In genomic region chr6:31764239-31764638, GRCh38 we compare ENCODE assay signal across 1 cellular context.
TF ChIP-seq lines count a peak whose summit lies in the region.

No MANE protein-coding gene starts in this region.

TF ChIP-seq in WTC11, 78 proteins besides CTCF, POLR2A, EP300 and RAD21 (continued from another document):
- TF ChIP-seq ZSCAN18 (CRISPR knock-in tag; IDR thresholded peaks at IDR 0.05) (no peak), ZNF671 (CRISPR knock-in tag; IDR thresholded peaks at IDR 0.05) (no peak), SMAD3 (CRISPR knock-in tag; IDR thresholded peaks at IDR 0.05; ENCODE audit: borderline replicate concordance) (no peak), ZNF138 (CRISPR knock-in tag; conservative IDR thresholded peaks at IDR 0.05) (no peak), ATF3 (CRISPR knock-in tag; conservative IDR thresholded peaks at IDR 0.05) (no peak), RELA (CRISPR knock-in tag; IDR thresholded peaks at IDR 0.05; ENCODE audit: borderline replicate concordance) (no peak), CBFB (CRISPR knock-in tag; IDR thresholded peaks at IDR 0.05; ENCODE audit: low read depth) (no peak), MYBL2 (CRISPR knock-in tag; IDR thresholded peaks at IDR 0.05) (no peak), ZNF416 (CRISPR knock-in tag; IDR thresholded peaks at IDR 0.05) (no peak), MLX (CRISPR knock-in tag; IDR thresholded peaks at IDR 0.05) (no peak), ZNF219 (CRISPR knock-in tag; IDR thresholded peaks at IDR 0.05; ENCODE audit: borderline replicate concordance) (no peak), NFATC4 (CRISPR knock-in tag; IDR thresholded peaks at IDR 0.05) (no peak), STAT6 (CRISPR knock-in tag; conservative IDR thresholded peaks at IDR 0.05; ENCODE audit: low read depth) (no peak), JUN (CRISPR knock-in tag; IDR thresholded peaks at IDR 0.05) (no peak), ZNF423 (CRISPR knock-in tag; IDR thresholded peaks at IDR 0.05) (no peak), CREM (CRISPR knock-in tag; IDR thresholded peaks at IDR 0.05) (no peak)
